ENCODE assay signal across 9 cellular contexts in genomic region chr15:31214158-31214863, GRCh38.
A peak's percentile ranks its signal among the peaks of the same experiment; 100 is the strongest.
DNase-seq lines count a peak whose midpoint lies in the region; ATAC-seq and TF ChIP-seq lines count a peak whose summit lies in the region.
"Had no signal": no experiment of that assay in that cellular context is flagged by ENCODE, and none has a peak within 500 bp of the region (broad histone marks: within the 10 kb centered on the region; RNA-seq: fewer than 3 reads in every experiment).

No MANE protein-coding gene starts in this region.

- intact Hi-C loops in IMR-90 (cut with micrococcal nuclease) (no loop called here), MCF 10A (cut with micrococcal nuclease) (no loop called here), natural killer cell (cut with micrococcal nuclease) (loop anchor here (10.0 kb wide), 3 partner anchors 50 to 150 kb away; partner anchors contain the start of gene KLF13)

- H3K36me3 Mint-ChIP-seq in CD4-positive, CD25-positive, alpha-beta regulatory T cell, result peaks cover 3% of the 10 kb centered on the region
- H3K36me3 Mint-ChIP-seq in MCF 10A (ENCODE audit: insufficient read depth, unreplicated experiment), result no peaks in the 10 kb centered on the region
- no peaks in the 10 kb centered on the region for H3K36me3 Mint-ChIP-seq in natural killer cell

- H3K27me3 Mint-ChIP-seq in CD4-positive, CD25-positive, alpha-beta regulatory T cell, result peaks cover 9% of the 10 kb centered on the region
- H3K27me3 Mint-ChIP-seq in MCF 10A (ENCODE audit: insufficient read depth, unreplicated experiment) (no peaks in the 10 kb centered on the region), natural killer cell (ENCODE audit: low read depth in 2 of 2) (no peaks in the 10 kb centered on the region)

- no peak overlapping the region for H3K27ac ChIP-seq in CD4-positive, CD25-positive, alpha-beta regulatory T cell (ENCODE audit: insufficient read depth, low read length, poor library complexity, severe bottlenecking)
- no peak overlapping the region for H3K27ac ChIP-seq in IMR-90 (ENCODE audit: insufficient read depth, low read length)

- TF ChIP-seq POLR2A in IMR-90 (IDR thresholded peaks at IDR 0.05; ENCODE audit: low read depth, low read length), result no peak

- no peak overlapping the region for H2AK9ac ChIP-seq in IMR-90 (replicated peaks; ENCODE audit: low read depth, low read length, poor library complexity)

- H4K8ac ChIP-seq in IMR-90 (ENCODE audit: low read depth in 2 of 2, low read length in 2 of 2), result no peak overlapping the region

- H4K5ac ChIP-seq in IMR-90 (ENCODE audit: low read depth, low read length), result no peak overlapping the region

- 90% methylated on average over 4 of the region's 8 CpGs; no CpG with 5 or more reads in 1 of the 2 experiments for WGBS in IMR-90 (ENCODE audit: extremely low coverage in 2 of 2, insufficient read length in 1 of 2), 2 experiments

- no peak for ATAC-seq in CD4-positive, CD25-positive, alpha-beta regulatory T cell (ENCODE audit: low read depth in 2 of 2)
- no peak for ATAC-seq in IMR-90 (ENCODE audit: low read depth)
- ATAC-seq in natural killer cell, result no peak
- ATAC-seq in SK-N-SH treated with all-trans-retinoic acid at 6 μM for 48 hours, result no peak
- ATAC-seq in GM21576 (IDR thresholded peaks at IDR 0.05; ENCODE audit: unreplicated experiment), result no peak

- dilution Hi-C loops in IMR-90 (cut with HindIII; ENCODE audit: low sequenced_read_pairs, unreplicated experiment), result no loop called here

- POLR2A ChIA-PET in IMR-90 (lab: Charles Lee; ENCODE audit: unreplicated experiment) (no interaction called here), MCF 10A (lab: Yijun Ruan, JAX) (interaction anchor here (0.6 to 3.8 kb wide), 21 partner anchors 14 to 761 kb away, joined by 3 to 59 read pairs (median 4); partner anchors contain the start of genes FAN1, KLF13 and MTMR10)

- no peaks in the 10 kb centered on the region for H3K27me3 ChIP-seq in CD4-positive, CD25-positive, alpha-beta regulatory T cell (ENCODE audit: control insufficient read depth, insufficient read depth, low read length)
- peaks cover 17% of the 10 kb centered on the region for H3K27me3 ChIP-seq in IMR-90 (ENCODE audit: control insufficient read depth, insufficient read depth, low read length)

- H2BK20ac ChIP-seq in IMR-90 (ENCODE audit: low read depth, low read length), result no peak overlapping the region

- no peak overlapping the region for H2AK5ac ChIP-seq in IMR-90 (ENCODE audit: low read depth, low read length)

- no peak overlapping the region for H2BK5ac ChIP-seq in IMR-90 (ENCODE audit: low read depth, low read length, poor library complexity, severe bottlenecking)

- peak in 1 of 3 donors; percentile 55 for DNase-seq in CD4-positive, CD25-positive, alpha-beta regulatory T cell
- DNase-seq in IMR-90 (no peak), MCF 10A (ENCODE audit: unreplicated experiment) (no peak), natural killer cell (no peak), DMS114 treated with DMSO at 0.1 percent for 48 hours (lab: John Stamatoyannopoulos, UW; ENCODE audit: unreplicated experiment) (no peak), NCI-H1417 treated with DMSO at 0.1 percent for 48 hours (lab: John Stamatoyannopoulos, UW) (no peak)
- DNase-seq: SK-N-SH had no signal

- in situ Hi-C loops in IMR-90 (cut with MboI; ENCODE audit: low sequenced_read_pairs), result loop anchor here (5.0 kb wide), 1 partner anchor 273 kb away; no protein-coding TSS in a partner anchor

- H3K4me1 ChIP-seq in CD4-positive, CD25-positive, alpha-beta regulatory T cell (ENCODE audit: control insufficient read depth, insufficient read depth, low read length, poor library complexity, severe bottlenecking), result peaks cover 24% of the 10 kb centered on the region
- H3K4me1 ChIP-seq in IMR-90 (ENCODE audit: control insufficient read depth, insufficient read depth, low read length), result peaks cover 1% of the 10 kb centered on the region; the same call in 1 of the 2 replicates

- H4K20me1 ChIP-seq in IMR-90 (ENCODE audit: insufficient read depth, low read length), result no peaks in the 10 kb centered on the region

- no peak overlapping the region; the same call in 2 of the 3 replicates for H2BK15ac ChIP-seq in IMR-90 (ENCODE audit: low read depth, low read length)

- H3K4me2 ChIP-seq in IMR-90 (ENCODE audit: low read depth, low read length), result no peak overlapping the region
- H3K4me2 ChIP-seq: SK-N-SH had no signal

- peak overlapping the region; percentile 86 to 91 (median 90) for H3K27ac Mint-ChIP-seq in CD4-positive, CD25-positive, alpha-beta regulatory T cell
- peak overlapping the region; percentile 39 for H3K27ac Mint-ChIP-seq in MCF 10A (ENCODE audit: low read depth, unreplicated experiment)
- H3K27ac Mint-ChIP-seq in natural killer cell, result peak overlapping the region; percentile 66 to 87

- no peak overlapping the region for H2BK120ac ChIP-seq in IMR-90 (ENCODE audit: low read depth, low read length)

- H4K91ac ChIP-seq in IMR-90 (ENCODE audit: insufficient read depth, low read depth, low read length), result no peak overlapping the region

- no peak for TF ChIP-seq CTCF in IMR-90 (conservative IDR thresholded peaks at IDR 0.05; ENCODE audit: low read depth, low read length)
- peak; percentile 14 for TF ChIP-seq CTCF in MCF 10A (IDR thresholded peaks at IDR 0.05; ENCODE audit: unreplicated experiment)
- no peak for TF ChIP-seq CTCF in natural killer cell (IDR thresholded peaks at IDR 0.05)

- CTCF ChIA-PET in IMR-90 (lab: Yijun Ruan, JAX) (interaction anchor here (1.4 to 3.0 kb wide), 2 partner anchors 221 to 274 kb away, joined by 6 to 12 read pairs; no protein-coding TSS in a partner anchor), MCF 10A (lab: Yijun Ruan, JAX) (interaction anchor here (0.5 to 3.2 kb wide), 21 partner anchors 8 to 788 kb away, joined by 3 to 14 read pairs (median 4); no protein-coding TSS in a partner anchor)

- H2AFZ ChIP-seq in IMR-90 (replicated peaks; ENCODE audit: low read length, poor library complexity), result peak overlapping the region; percentile 48

- no peaks in the 10 kb centered on the region for H3K36me3 ChIP-seq in CD4-positive, CD25-positive, alpha-beta regulatory T cell (ENCODE audit: control insufficient read depth, insufficient read depth, low read length)
- H3K36me3 ChIP-seq in IMR-90 (ENCODE audit: control insufficient read depth, insufficient read depth, low read length), result no peaks in the 10 kb centered on the region

- H3K4me3 ChIP-seq in CD4-positive, CD25-positive, alpha-beta regulatory T cell (ENCODE audit: low read depth, low read length), result no peak overlapping the region
- no peak overlapping the region for H3K4me3 ChIP-seq in IMR-90 (ENCODE audit: insufficient read depth, low read depth, low read length)

- H3K9me1 ChIP-seq in IMR-90 (ENCODE audit: insufficient read depth, low read length), result no peaks in the 10 kb centered on the region

- H3K14ac ChIP-seq in IMR-90 (replicated peaks; ENCODE audit: low read depth, low read length), result no peak overlapping the region

- H3K9ac ChIP-seq in IMR-90 (ENCODE audit: low read depth, low read length), result no peak overlapping the region
- H3K9ac ChIP-seq: SK-N-SH had no signal

- H3K9me3 Mint-ChIP-seq in CD4-positive, CD25-positive, alpha-beta regulatory T cell, result no peaks in the 10 kb centered on the region
- H3K9me3 Mint-ChIP-seq in MCF 10A (ENCODE audit: unreplicated experiment), result no peaks in the 10 kb centered on the region
- no peaks in the 10 kb centered on the region for H3K9me3 Mint-ChIP-seq in natural killer cell

- no peaks in the 10 kb centered on the region for H3K9me3 ChIP-seq in CD4-positive, CD25-positive, alpha-beta regulatory T cell (ENCODE audit: control insufficient read depth in 2 of 2, low read length in 2 of 2)
- H3K9me3 ChIP-seq in IMR-90 (ENCODE audit: control insufficient read depth, insufficient read depth, low read length), result peaks cover 3% of the 10 kb centered on the region; the same call in 1 of the 2 replicates
- H3K9me3 ChIP-seq: SK-N-SH had no signal

- H3K79me1 ChIP-seq in IMR-90 (ENCODE audit: low read depth in 1 of 2, low read length in 2 of 2), result no peaks in the 10 kb centered on the region

- H3K4ac ChIP-seq in IMR-90 (ENCODE audit: low read depth, low read length), result no peak overlapping the region

- peaks cover 5 to 48% (median 17%) of the 10 kb centered on the region in 4 donors for H3K4me1 Mint-ChIP-seq in CD4-positive, CD25-positive, alpha-beta regulatory T cell
- peaks cover 16% of the 10 kb centered on the region for H3K4me1 Mint-ChIP-seq in MCF 10A (ENCODE audit: insufficient read depth, unreplicated experiment)
- peaks cover 12 to 35% of the 10 kb centered on the region in 2 donors for H3K4me1 Mint-ChIP-seq in natural killer cell

- no peak overlapping the region for H3K56ac ChIP-seq in IMR-90 (ENCODE audit: extremely low read depth, insufficient read depth, low read length)

- no peak for TF ChIP-seq RAD21 in IMR-90 (IDR thresholded peaks at IDR 0.05; ENCODE audit: low read length)

- H3K18ac ChIP-seq in IMR-90 (ENCODE audit: low read depth, low read length), result no peak overlapping the region

- BruUV-seq in IMR-90 (replicated peaks; lab: Mats Ljungman, UMichigan) (no TSS peak), MCF 10A (replicated peaks; lab: Mats Ljungman, UMichigan) (no TSS peak)

- H3K4me3 Mint-ChIP-seq in CD4-positive, CD25-positive, alpha-beta regulatory T cell, result peak overlapping the region; percentile 58 to 86 (median 77)
- H3K4me3 Mint-ChIP-seq in MCF 10A (ENCODE audit: unreplicated experiment) (peak overlapping the region; percentile 68), natural killer cell (peak overlapping the region; percentile 83)

- H3K23ac ChIP-seq in IMR-90 (ENCODE audit: low read depth, low read length), result no peak overlapping the region

TF ChIP-seq in IMR-90, 13 proteins besides CTCF, POLR2A, EP300 and RAD21 (continues in another document):
- TF ChIP-seq MAFK (IDR thresholded peaks at IDR 0.05; ENCODE audit: low read depth, low read length), result no peak
- TF ChIP-seq CHD1 (IDR thresholded peaks at IDR 0.05; ENCODE audit: low read depth, low read length), result no peak
- no peak for TF ChIP-seq NFE2L2 (IDR thresholded peaks at IDR 0.05; ENCODE audit: low read depth, low read length)
- no peak for TF ChIP-seq BHLHE40 (IDR thresholded peaks at IDR 0.05; ENCODE audit: low read depth, low read length)

TF ChIP-seq in SK-N-SH treated with all-trans-retinoic acid at 6 μM for 48 hours, 23 proteins besides CTCF, POLR2A, EP300 and RAD21 (continues in another document):
- TF ChIP-seq GLIS3 (CRISPR knock-in tag; IDR thresholded peaks at IDR 0.05), result no peak
- TF ChIP-seq TCF4 (CRISPR knock-in tag; IDR thresholded peaks at IDR 0.05; ENCODE audit: borderline replicate concordance), result no peak
- TF ChIP-seq OSR1 (CRISPR knock-in tag; IDR thresholded peaks at IDR 0.05), result no peak
- no peak for TF ChIP-seq CREB5 (CRISPR knock-in tag; IDR thresholded peaks at IDR 0.05; ENCODE audit: low read depth)

Comparison
In these comparisons a context has a peak if more than half of its experiments do, and no peak if none do; other contexts are left out.
1. H3K27ac Mint-ChIP-seq: peak in every context shown above with its lines; median percentile 90 in CD4-positive, CD25-positive, alpha-beta regulatory T cell; 76 in natural killer cell; 39 in MCF 10A.